8 cellular contexts compared by ENCODE assay signal in genomic region chr12:40325349-40325960, GRCh38.
DNase-seq lines count a peak whose midpoint lies in the region; ATAC-seq and TF ChIP-seq lines count a peak whose summit lies in the region.

No MANE protein-coding gene starts in this region.

- no peak overlapping the region for H3K9ac ChIP-seq in liver (ENCODE audit: low read depth in 1 of 2, low read length in 2 of 2)

- 57% methylated on average over 5 of the region's 5 CpGs for WGBS in liver

- H3K27ac ChIP-seq in liver (ENCODE audit: low read depth in 1 of 2, low read length in 2 of 2) = no peak overlapping the region

- peaks cover 0 to 23% (median 11%) of the 10 kb centered on the region in 4 donors for H3K36me3 ChIP-seq in liver (ENCODE audit: control insufficient read depth in 4 of 4, insufficient read depth in 3 of 4, low read depth in 1 of 4, low read length in 3 of 4)

- H3K27me3 ChIP-seq in liver (ENCODE audit: control insufficient read depth in 4 of 4, insufficient read depth in 4 of 4, low read length in 3 of 4) = no peaks in the 10 kb centered on the region

- H3K4me3 ChIP-seq in WI38 (ENCODE audit: low read depth, low read length) = no peak overlapping the region
- no peak overlapping the region for H3K4me3 ChIP-seq in liver (ENCODE audit: low read depth in 1 of 3, low read length in 3 of 3)

- TF ChIP-seq CTCF in GM13976 (IDR thresholded peaks at IDR 0.05; ENCODE audit: borderline replicate concordance, control extremely low read depth, extremely low read depth, insufficient read depth, missing control alignments) = peak; percentile 53
- TF ChIP-seq CTCF in WI38 (IDR thresholded peaks at IDR 0.05; ENCODE audit: low read depth, low read length) = peak; percentile 43; the same call in 1 of the 2 replicates
- peak; percentile 49 for TF ChIP-seq CTCF in liver (IDR thresholded peaks at IDR 0.05; ENCODE audit: low read depth, low read length, missing input control)

- no peaks in the 10 kb centered on the region for H3K9me3 ChIP-seq in liver (ENCODE audit: control insufficient read depth in 4 of 4, low read length in 3 of 4)

- H3K4me1 ChIP-seq in liver (ENCODE audit: control insufficient read depth in 4 of 4, insufficient read depth in 4 of 4, low read length in 3 of 4) = no peaks in the 10 kb centered on the region

- TF ChIP-seq RAD21 in liver (IDR thresholded peaks at IDR 0.05) = peak; percentile 65 to 75

- DNase-seq in 8988T (peak; percentile 23), GM13976 (ENCODE audit: low spot score) (peak; percentile 65), NCI-H187 treated with DMSO at 0.1 percent for 48 hours (lab: John Stamatoyannopoulos, UW) (peak; percentile 61), cerebellar nuclear complex (lab: John Stamatoyannopoulos, UW) (no peak), GF-D8 (lab: John Stamatoyannopoulos, UW) (no peak)

- peak; percentile 96 for ATAC-seq in HG02938 (IDR thresholded peaks at IDR 0.05; ENCODE audit: unreplicated experiment)

- in situ Hi-C loops in GM13976 (cut with MboI; ENCODE audit: low sequenced_read_pairs, unreplicated experiment) = loop anchor here (25.0 kb wide), 1 partner anchor 587 kb away; no protein-coding TSS in a partner anchor

TF ChIP-seq in liver, 16 proteins besides CTCF, POLR2A, EP300 and RAD21:
- TF ChIP-seq TAF1 (conservative IDR thresholded peaks at IDR 0.05) (no peak), SP1 (IDR thresholded peaks at IDR 0.05) (no peak), RXRA (IDR thresholded peaks at IDR 0.05) (no peak), ZBTB33 (IDR thresholded peaks at IDR 0.05) (no peak), FOXA1 (IDR thresholded peaks at IDR 0.05) (no peak), JUND (IDR thresholded peaks at IDR 0.05) (no peak), ATF3 (IDR thresholded peaks at IDR 0.05) (no peak), HNF4A (conservative IDR thresholded peaks at IDR 0.05) (no peak), FOXA2 (IDR thresholded peaks at IDR 0.05) (no peak), YY1 (IDR thresholded peaks at IDR 0.05) (no peak)

Comparison
In these comparisons a context has a peak if more than half of its experiments do, and no peak if none do; other contexts are left out.
1. DNase-seq: peak in 8988T (single experiment), GM13976 (single experiment) and NCI-H187 treated with DMSO at 0.1 percent for 48 hours (single experiment); none in cerebellar nuclear complex (0 of 2) and GF-D8 (single experiment).
2. Peak in every context shown above with its lines, with median percentiles within 50 percentile points of each other: CTCF ChIP-seq.